ENCODE assay signal across 19 cellular contexts in the genomic region with DNA sequence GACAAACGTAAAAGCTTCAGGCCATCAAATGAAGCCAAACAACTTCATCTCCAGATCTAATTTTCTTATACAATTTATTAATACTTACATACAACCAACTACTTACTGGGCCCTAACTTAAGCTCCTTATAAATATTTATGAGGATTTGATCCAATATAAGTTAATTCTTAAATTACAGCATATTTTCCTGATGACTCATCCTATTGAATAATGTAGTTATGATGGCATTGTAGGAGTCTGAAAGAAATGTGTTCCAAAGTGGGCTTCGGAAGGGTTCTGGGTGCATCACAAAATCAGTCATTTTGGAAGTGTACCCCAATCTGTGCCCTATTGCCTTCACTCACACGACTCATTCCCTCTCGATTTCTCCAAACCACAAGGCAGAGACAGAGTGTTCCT.
DNase-seq lines count a peak whose midpoint lies in the region; ATAC-seq and TF ChIP-seq lines count a peak whose summit lies in the region.
"Had no signal": no experiment of that assay in that cellular context is flagged by ENCODE, and none has a peak within 500 bp of the region (broad histone marks: within the 10 kb centered on the region; RNA-seq: fewer than 3 reads in every experiment).

No MANE protein-coding gene starts in this region.

- H2BK12ac ChIP-seq in neuronal stem cell (ENCODE audit: low read length): no peak overlapping the region

- no peak overlapping the region for H2AK5ac ChIP-seq in neuronal stem cell (ENCODE audit: low read depth, low read length)

- H2AFZ ChIP-seq in GM23248 (no peak overlapping the region), neuronal stem cell (ENCODE audit: low read length) (no peak overlapping the region)
- H2AFZ ChIP-seq: GM23338 had no signal

- no peaks in the 10 kb centered on the region for H3K9me2 ChIP-seq in GM23248 (ENCODE audit: insufficient read depth)

- no peaks in the 10 kb centered on the region for H3K79me2 ChIP-seq in GM23248 (ENCODE audit: insufficient read depth)

- H3K4me2 ChIP-seq in GM23248 (ENCODE audit: unreplicated experiment) (no peak overlapping the region), neuronal stem cell (ENCODE audit: insufficient read depth, low read length, poor library complexity, severe bottlenecking) (no peak overlapping the region)
- H3K4me2 ChIP-seq: GM23338 had no signal

- no peak overlapping the region for H4K91ac ChIP-seq in neuronal stem cell (ENCODE audit: low read depth, low read length, poor library complexity)

- no peak for ATAC-seq in psoas muscle
- ATAC-seq: GM23338, HCT116, HepG2 had no signal

- H3K27ac ChIP-seq in A673 (ENCODE audit: low read depth, low read length, poor library complexity, severe bottlenecking): peak overlapping the region; percentile 69
- H3K27ac ChIP-seq in GM23248: no peak overlapping the region
- peak overlapping the region; percentile 91 for H3K27ac ChIP-seq in SK-N-MC
- no peak overlapping the region for H3K27ac ChIP-seq in neuronal stem cell (replicated peaks; ENCODE audit: low read length)
- H3K27ac ChIP-seq in psoas muscle: no peak overlapping the region
- H3K27ac ChIP-seq: C4-2B had no signal

- no peak overlapping the region for H3K14ac ChIP-seq in neuronal stem cell (ENCODE audit: low read length)

- POLR2A ChIA-PET in A673 (lab: Charles Lee; ENCODE audit: low non-redundant PET): interaction anchor here (0.6 kb wide), 1 partner anchor 12 kb away, joined by 3 read pairs; no protein-coding TSS in a partner anchor

- 81 to 87% methylated on average over 4 of the region's 4 CpGs for WGBS in GM23248 (ENCODE audit: low coverage in 1 of 2, low lambda C conversion rate in 2 of 2, missing lambda C conversion rate in 2 of 2), 2 experiments
- WGBS in neuronal stem cell (ENCODE audit: extremely low coverage in 2 of 2, insufficient read length in 2 of 2, insufficient replicate concordance in 1 of 2), 2 donors: no CpG with 5 or more reads among the region's 4 CpGs
- 86 to 94% (median 88%) methylated on average over 4 of the region's 4 CpGs for WGBS in psoas muscle, 3 donors

- no peak overlapping the region for H2BK15ac ChIP-seq in neuronal stem cell (ENCODE audit: low read length)

- H4K8ac ChIP-seq in neuronal stem cell (ENCODE audit: low read depth, low read length): no peak overlapping the region

- in situ Hi-C loops in GM23248 (cut with MboI): no loop called here

- H3K9ac ChIP-seq in GM23248: no peak overlapping the region
- H3K9ac ChIP-seq in SK-N-MC (ENCODE audit: insufficient read length): no peak overlapping the region
- no peak overlapping the region for H3K9ac ChIP-seq in neuronal stem cell (ENCODE audit: low read depth, low read length, poor library complexity)

- H3K23ac ChIP-seq in neuronal stem cell (ENCODE audit: low read depth, low read length, poor library complexity): no peak overlapping the region

- H3K9me3 ChIP-seq in A673 (ENCODE audit: low read depth, low read length, poor library complexity, severe bottlenecking): peaks cover 18% of the 10 kb centered on the region
- no peaks in the 10 kb centered on the region for H3K9me3 ChIP-seq in GM23248 (ENCODE audit: low read depth)
- H3K9me3 ChIP-seq in SK-N-MC (ENCODE audit: low read depth, low read length): peaks cover 4% of the 10 kb centered on the region; the same call in 1 of the 2 replicates
- no peaks in the 10 kb centered on the region for H3K9me3 ChIP-seq in neuronal stem cell (replicated peaks in 1 of 2; ENCODE audit: control insufficient read depth in 2 of 2, insufficient read depth in 1 of 2, low read depth in 1 of 2, low read length in 2 of 2)
- peaks cover 5% of the 10 kb centered on the region for H3K9me3 ChIP-seq in psoas muscle

- no peak for TF ChIP-seq CTCF in A673 (conservative IDR thresholded peaks at IDR 0.05; ENCODE audit: low read depth, low read length)
- TF ChIP-seq CTCF in psoas muscle (IDR thresholded peaks at IDR 0.05): no peak

- intact Hi-C loops in A673 (cut with micrococcal nuclease; ENCODE audit: unreplicated experiment): no loop called here
- intact Hi-C loops in psoas muscle (cut with DNase I): no loop called here

- CTCF ChIA-PET in A673 (lab: Charles Lee): no interaction called here

- no peaks in the 10 kb centered on the region for H3K27me3 ChIP-seq in A673 (replicated peaks; ENCODE audit: insufficient read depth, low read depth, low read length, poor library complexity)
- no peaks in the 10 kb centered on the region for H3K27me3 ChIP-seq in GM23248 (replicated peaks; ENCODE audit: insufficient read depth)
- H3K27me3 ChIP-seq in neuronal stem cell (ENCODE audit: control insufficient read depth in 3 of 3, insufficient read depth in 3 of 3, low read depth in 1 of 3, low read length in 3 of 3): no peaks in the 10 kb centered on the region
- no peaks in the 10 kb centered on the region for H3K27me3 ChIP-seq in psoas muscle (ENCODE audit: insufficient read depth in 3 of 3, low read length in 2 of 3)

- no peaks in the 10 kb centered on the region for H4K20me1 ChIP-seq in GM23248 (ENCODE audit: insufficient read depth)

- H3K79me1 ChIP-seq in neuronal stem cell (ENCODE audit: low read depth, low read length): no peaks in the 10 kb centered on the region

- no peak overlapping the region for H3K4ac ChIP-seq in neuronal stem cell (ENCODE audit: low read length)

- no peak overlapping the region for H2BK120ac ChIP-seq in neuronal stem cell (ENCODE audit: low read depth, low read length)

- no TSS peak for BruUV-seq in A673 (replicated peaks; lab: Mats Ljungman, UMichigan)

- H3K4me3 ChIP-seq in A673 (ENCODE audit: low read depth, low read length, poor library complexity, severe bottlenecking) (no peak overlapping the region), GM23248 (no peak overlapping the region), SK-N-MC (peak overlapping the region; percentile 53), neuronal stem cell (ENCODE audit: low read length in 2 of 2) (no peak overlapping the region), psoas muscle (no peak overlapping the region)
- H3K4me3 ChIP-seq: GM23338 had no signal

- no peaks in the 10 kb centered on the region for H3K36me3 ChIP-seq in A673 (ENCODE audit: insufficient read depth, low read length, poor library complexity, severe bottlenecking)
- no peaks in the 10 kb centered on the region for H3K36me3 ChIP-seq in GM23248 (ENCODE audit: low read depth)
- H3K36me3 ChIP-seq in SK-N-MC (ENCODE audit: insufficient read depth, low read length): no peaks in the 10 kb centered on the region
- H3K36me3 ChIP-seq in neuronal stem cell (replicated peaks in 1 of 2; ENCODE audit: control insufficient read depth in 2 of 2, insufficient read depth in 2 of 2, low read length in 2 of 2): no peaks in the 10 kb centered on the region
- no peaks in the 10 kb centered on the region for H3K36me3 ChIP-seq in psoas muscle (ENCODE audit: insufficient read depth in 1 of 2, low read depth in 1 of 2)

- H2BK5ac ChIP-seq in neuronal stem cell (ENCODE audit: low read length): no peak overlapping the region

- peak; percentile 90 for DNase-seq in A673 (ENCODE audit: low spot score)
- DNase-seq in GM23248: peak; percentile 20
- DNase-seq in SK-N-MC (ENCODE audit: low read depth, low spot score): peak; percentile 52
- peak; percentile 17 for DNase-seq in fibroblast of peridontal ligament (ENCODE audit: extremely low read depth)
- no peak for DNase-seq in neuronal stem cell (ENCODE audit: low spot score)
- no peak for DNase-seq in activated CD8-positive, alpha-beta memory T cell treated with anti-CD3 and anti-CD28 coated beads, Interleukin-2, amount 50 U/mL, for 4 hours
- DNase-seq in stimulated activated CD4-positive, alpha-beta T cell treated with anti-CD3 and anti-CD28 coated beads, Interleukin-2, amount 100 ng/mL, for 48 hours: no peak
- DNase-seq in psoas muscle: no peak
- DNase-seq: AML-193; CD4-positive, alpha-beta T cell; DMS153; DMS79; GF-D8; HFFc6; KG1 had no signal

- no peaks in the 10 kb centered on the region for H3F3A ChIP-seq in GM23248 (ENCODE audit: insufficient read depth)

- no peak overlapping the region for H3K18ac ChIP-seq in neuronal stem cell (ENCODE audit: low read length)

- H3K4me1 ChIP-seq in A673 (ENCODE audit: insufficient read depth, low read length, poor library complexity, severe bottlenecking): peaks cover 25% of the 10 kb centered on the region
- H3K4me1 ChIP-seq in GM23248 (ENCODE audit: insufficient read depth): no peaks in the 10 kb centered on the region
- H3K4me1 ChIP-seq in neuronal stem cell (ENCODE audit: control insufficient read depth in 2 of 2, insufficient read depth in 1 of 2, low read depth in 1 of 2, low read length in 2 of 2): no peaks in the 10 kb centered on the region
- H3K4me1 ChIP-seq in psoas muscle: no peaks in the 10 kb centered on the region

Comparison
In these comparisons a context has a peak if more than half of its experiments do, and no peak if none do; other contexts are left out.
1. DNase-seq: peak in A673 (single experiment), GM23248 (single experiment), SK-N-MC (single experiment) and fibroblast of peridontal ligament (single experiment); none in neuronal stem cell (single experiment), activated CD8-positive, alpha-beta memory T cell treated with anti-CD3 and anti-CD28 coated beads, Interleukin-2, amount 50 U/mL, for 4 hours (single experiment), stimulated activated CD4-positive, alpha-beta T cell treated with anti-CD3 and anti-CD28 coated beads, Interleukin-2, amount 100 ng/mL, for 48 hours (0 of 2) and psoas muscle (0 of 2).
2. H3K27ac ChIP-seq: peak in A673 (single experiment) and SK-N-MC (single experiment); none in GM23248 (single experiment), neuronal stem cell (single experiment) and psoas muscle (single experiment).